ENCODE assay signal across 18 cellular contexts in the genomic region with DNA sequence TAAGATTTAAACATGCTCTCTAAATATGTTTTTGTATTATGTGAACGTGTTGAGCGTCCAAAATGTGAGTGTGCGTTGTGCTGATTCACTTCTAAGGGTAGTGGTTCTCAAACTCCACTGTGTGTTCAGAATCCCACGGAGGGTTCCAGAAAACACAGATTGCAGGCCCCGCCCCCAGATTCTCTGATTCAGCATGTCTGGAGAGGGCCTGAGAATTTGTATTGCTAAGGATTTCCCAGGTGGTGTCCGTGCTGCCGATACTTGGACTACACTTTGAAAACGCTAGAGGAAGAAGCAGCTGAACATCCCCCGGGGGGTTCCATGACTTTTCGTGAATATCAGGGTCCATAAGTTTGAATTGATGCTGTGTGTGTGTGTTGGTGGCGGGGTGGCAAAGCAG.
"Had no signal": no experiment of that assay in that cellular context is flagged by ENCODE, and none has a peak within 500 bp of the region (broad histone marks: within the 10 kb centered on the region; RNA-seq: fewer than 3 reads in every experiment).

No MANE protein-coding gene starts in this region.

- H3K27ac ChIP-seq: colonic mucosa, epithelial cell of prostate, neutrophil, prostate gland, right atrium auricular region, sigmoid colon, stomach, thyroid gland had no signal

- H3K9me3 ChIP-seq: colonic mucosa, neutrophil, prostate gland, right atrium auricular region, sigmoid colon, stomach, thyroid gland had no signal

- H3K4me1 ChIP-seq: colonic mucosa, prostate gland, right atrium auricular region, sigmoid colon, stomach, thyroid gland had no signal

- DNase-seq: colonic mucosa; effector CD8-positive, alpha-beta T cell; endodermal cell; head of caudate nucleus; left ventricle myocardium superior; naive B cell; sigmoid colon; stimulated activated CD4-positive, alpha-beta T cell treated with anti-CD3 and anti-CD28 coated beads, Interleukin-2, amount 100 ng/mL, for 24 hours; stimulated activated CD4-positive, alpha-beta T cell treated with anti-CD3 and anti-CD28 coated beads, Interleukin-4, amount 100 ng/mL, for 24 hours; stimulated activated naive CD4-positive, alpha-beta T cell treated with Interleukin-2 at 50 U/mL for 16 hours; stomach; thyroid gland; trophoblast cell had no signal

- H3K36me3 ChIP-seq: colonic mucosa, neutrophil, prostate gland, right atrium auricular region, sigmoid colon, stomach, thyroid gland had no signal

- H3K4me3 ChIP-seq: colonic mucosa, lung, prostate gland, right atrium auricular region, sigmoid colon, stomach, thyroid gland had no signal

- H3K27me3 ChIP-seq: colonic mucosa, neutrophil, right atrium auricular region, sigmoid colon, stomach, thyroid gland had no signal
